Comparison of ENCODE assay signal across 3 cellular contexts in the genomic region with DNA sequence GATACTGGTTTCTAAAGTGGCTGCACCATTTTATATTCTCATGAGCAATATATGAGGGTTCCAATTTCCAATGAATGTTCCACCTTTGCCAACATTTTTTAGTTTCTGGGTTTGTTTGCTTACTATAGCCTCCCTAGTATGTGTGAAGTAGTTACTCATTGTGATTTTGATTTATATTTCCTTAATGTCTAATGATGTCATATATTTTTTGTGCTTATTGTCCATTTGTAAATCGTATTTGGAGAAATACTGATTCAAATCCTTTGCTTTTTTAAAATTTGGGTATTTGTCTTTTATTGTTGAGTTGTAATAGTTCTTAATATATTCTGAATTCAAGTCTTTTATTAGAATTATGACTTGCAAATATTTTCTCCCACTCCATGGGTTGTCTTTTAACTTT.
A peak's percentile ranks its signal among the peaks of the same experiment; 100 is the strongest.
TF ChIP-seq lines count a peak whose summit lies in the region.

No MANE protein-coding gene starts in this region.

TF ChIP-seq in HepG2, 621 proteins besides CTCF, POLR2A, EP300 and RAD21:
- TF ChIP-seq HOXA5 (CRISPR knock-in tag; IDR thresholded peaks at IDR 0.05) (no peak), JARID2 (CRISPR knock-in tag; IDR thresholded peaks at IDR 0.05; ENCODE audit: insufficient replicate concordance) (no peak), ATF7 (IDR thresholded peaks at IDR 0.05) (peak; percentile 72), ATF7 (CRISPR knock-in tag; IDR thresholded peaks at IDR 0.05) (no peak)

TF ChIP-seq in HEK293, 187 proteins besides CTCF, POLR2A, EP300 and RAD21:
- TF ChIP-seq, protein P1, sequence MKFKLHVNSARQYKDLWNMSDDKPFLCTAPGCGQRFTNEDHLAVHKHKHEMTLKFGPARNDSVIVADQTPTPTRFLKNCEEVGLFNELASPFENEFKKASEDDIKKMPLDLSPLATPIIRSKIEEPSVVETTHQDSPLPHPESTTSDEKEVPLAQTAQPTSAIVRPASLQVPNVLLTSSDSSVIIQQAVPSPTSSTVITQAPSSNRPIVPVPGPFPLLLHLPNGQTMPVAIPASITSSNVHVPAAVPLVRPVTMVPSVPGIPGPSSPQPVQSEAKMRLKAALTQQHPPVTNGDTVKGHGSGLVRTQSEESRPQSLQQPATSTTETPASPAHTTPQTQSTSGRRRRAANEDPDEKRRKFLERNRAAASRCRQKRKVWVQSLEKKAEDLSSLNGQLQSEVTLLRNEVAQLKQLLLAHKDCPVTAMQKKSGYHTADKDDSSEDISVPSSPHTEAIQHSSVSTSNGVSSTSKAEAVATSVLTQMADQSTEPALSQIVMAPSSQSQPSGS (tag by site-specific recombination; IDR thresholded peaks at IDR 0.05; ENCODE audit: low read depth): peak; percentile 63; the same call in 1 of the 2 replicates
- no peak for TF ChIP-seq ZNF140 (tag by site-specific recombination; IDR thresholded peaks at IDR 0.05)
- TF ChIP-seq, protein P2, sequence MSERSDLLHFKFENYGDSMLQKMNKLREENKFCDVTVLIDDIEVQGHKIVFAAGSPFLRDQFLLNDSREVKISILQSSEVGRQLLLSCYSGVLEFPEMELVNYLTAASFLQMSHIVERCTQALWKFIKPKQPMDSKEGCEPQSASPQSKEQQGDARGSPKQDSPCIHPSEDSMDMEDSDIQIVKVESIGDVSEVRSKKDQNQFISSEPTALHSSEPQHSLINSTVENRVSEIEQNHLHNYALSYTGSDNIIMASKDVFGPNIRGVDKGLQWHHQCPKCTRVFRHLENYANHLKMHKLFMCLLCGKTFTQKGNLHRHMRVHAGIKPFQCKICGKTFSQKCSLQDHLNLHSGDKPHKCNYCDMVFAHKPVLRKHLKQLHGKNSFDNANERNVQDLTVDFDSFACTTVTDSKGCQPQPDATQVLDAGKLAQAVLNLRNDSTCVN (tag by site-specific recombination; optimal IDR thresholded peaks at IDR 0.05): no peak
- no peak for TF ChIP-seq ZBTB7A (tag by site-specific recombination; IDR thresholded peaks at IDR 0.05; ENCODE audit: low read depth)

TF ChIP-seq in IMR-90, 13 proteins besides CTCF, POLR2A, EP300 and RAD21:
- TF ChIP-seq, protein P3, sequence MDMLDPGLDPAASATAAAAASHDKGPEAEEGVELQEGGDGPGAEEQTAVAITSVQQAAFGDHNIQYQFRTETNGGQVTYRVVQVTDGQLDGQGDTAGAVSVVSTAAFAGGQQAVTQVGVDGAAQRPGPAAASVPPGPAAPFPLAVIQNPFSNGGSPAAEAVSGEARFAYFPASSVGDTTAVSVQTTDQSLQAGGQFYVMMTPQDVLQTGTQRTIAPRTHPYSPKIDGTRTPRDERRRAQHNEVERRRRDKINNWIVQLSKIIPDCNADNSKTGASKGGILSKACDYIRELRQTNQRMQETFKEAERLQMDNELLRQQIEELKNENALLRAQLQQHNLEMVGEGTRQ (IDR thresholded peaks at IDR 0.05; ENCODE audit: low read depth, low read length): no peak
- TF ChIP-seq SMC3 (IDR thresholded peaks at IDR 0.05; ENCODE audit: low read depth, low read length): no peak
- TF ChIP-seq RCOR1 (IDR thresholded peaks at IDR 0.05; ENCODE audit: insufficient replicate concordance, low read length): no peak
- no peak for TF ChIP-seq CEBPB (IDR thresholded peaks at IDR 0.05; ENCODE audit: low read depth, low read length)
- no peak for TF ChIP-seq FOS (IDR thresholded peaks at IDR 0.05; ENCODE audit: low read depth, low read length)
- TF ChIP-seq CHD1 (IDR thresholded peaks at IDR 0.05; ENCODE audit: low read depth, low read length): no peak
TF ChIP-seq in IMR-90: peak in this region for 0.
